8 cellular contexts compared by ENCODE assay signal in the genomic region with DNA sequence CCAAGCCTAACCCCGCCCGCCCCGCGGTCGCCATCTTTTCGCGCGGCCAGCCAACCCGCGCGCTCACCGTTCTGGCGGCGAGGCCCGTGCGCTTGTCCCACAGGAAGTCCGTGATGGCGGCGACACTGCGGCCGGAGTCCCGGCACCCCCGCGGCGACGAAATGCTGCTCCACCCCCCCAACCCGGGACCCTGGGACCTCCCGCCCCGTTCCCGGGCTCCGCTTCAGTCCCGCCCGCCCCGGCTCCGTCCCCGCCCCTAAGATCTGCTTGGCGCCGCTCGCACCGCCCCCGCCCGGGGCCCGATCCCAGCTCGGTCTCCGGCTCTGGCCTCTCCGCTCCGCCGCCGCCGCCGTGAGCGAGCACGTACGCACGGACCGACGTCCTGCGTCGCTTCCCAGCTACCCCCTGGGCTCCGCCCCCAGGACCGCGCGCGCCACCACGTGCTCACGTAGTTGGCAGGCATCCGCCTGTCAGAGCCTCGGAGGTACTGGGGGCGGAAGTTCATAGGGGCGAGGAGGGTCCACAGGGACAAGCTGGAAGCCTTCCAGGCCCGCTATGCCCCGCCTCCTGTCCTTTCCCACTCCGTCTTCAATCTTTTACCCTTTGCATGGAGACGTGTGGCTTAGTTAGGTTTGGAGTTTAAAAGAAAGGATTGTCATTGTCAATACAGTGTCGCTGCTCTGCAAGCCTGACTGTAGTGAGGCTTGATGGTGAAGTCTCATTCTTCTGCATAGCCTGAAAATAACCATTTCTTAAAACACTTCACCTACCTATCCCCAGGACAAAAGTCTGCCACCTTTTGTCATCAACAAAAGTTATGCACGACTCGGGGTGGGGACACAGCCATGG. TPM values are rescaled to one million over a fixed set of nuclear protein-coding genes. Genes with fewer than 3 reads are reported as not detected.
DNase-seq lines count a peak whose midpoint lies in the region; ATAC-seq and TF ChIP-seq lines count a peak whose summit lies in the region.

Gene CLK2, minus strand, starts transcription at position 371 of the 849 bp plus-strand sequence. CDS start 2,527 bp downstream, outside the sequence.

- H3K9me3 ChIP-seq in parathyroid adenoma (ENCODE audit: control insufficient read depth, low read length) (no peaks in the 10 kb centered on the region), tibial artery (no peaks in the 10 kb centered on the region)

- H3K79me2 ChIP-seq in parathyroid adenoma: peaks cover 5% of the 10 kb centered on the region

- no peaks in the 10 kb centered on the region for H3K36me3 ChIP-seq in parathyroid adenoma (ENCODE audit: control insufficient read depth, insufficient read depth, low read length)
- peaks cover 25 to 29% (median 25%) of the 10 kb centered on the region in 3 donors for H3K36me3 ChIP-seq in tibial artery

- peaks cover 4% of the 10 kb centered on the region for H3K4me1 ChIP-seq in parathyroid adenoma
- peaks cover 17 to 39% (median 34%) of the 10 kb centered on the region in 4 donors for H3K4me1 ChIP-seq in tibial artery

- peak within 1 kb of the TSS; percentile 78 for H2AFZ ChIP-seq in parathyroid adenoma

- H3K4me2 ChIP-seq in parathyroid adenoma (ENCODE audit: low read length): peak within 1 kb of the TSS; percentile 83

- peak; percentile 98 for DNase-seq in GM12865 (ENCODE audit: low read depth)
- peak; percentile 96 for DNase-seq in NCI-H1436 (lab: John Stamatoyannopoulos, UW)
- DNase-seq in SW480 (ENCODE audit: low spot score): peak; percentile 93
- peak; percentile 95 for DNase-seq in activated naive CD8-positive, alpha-beta T cell treated with anti-CD3 and anti-CD28 coated beads, Interleukin-2, amount 50 U/mL, for 16 hours (ENCODE audit: low read depth, low spot score)
- peak; percentile 98 for DNase-seq in Right ventricle myocardium inferior (ENCODE audit: missing footprints)
- peak; percentile 92 to 97 for DNase-seq in tibial artery

- TF ChIP-seq CTCF in GM12865 (IDR thresholded peaks at IDR 0.05; ENCODE audit: insufficient read depth, low read depth, low read length, missing control alignments) (no peak), parathyroid adenoma (IDR thresholded peaks at IDR 0.05) (no peak), tibial artery (IDR thresholded peaks at IDR 0.05) (no peak)

- H3K4me3 ChIP-seq in GM12865 (ENCODE audit: low read depth, low read length): peak within 1 kb of the TSS; percentile 77
- peak within 1 kb of the TSS; percentile 66 for H3K4me3 ChIP-seq in parathyroid adenoma (ENCODE audit: low read depth, low read length)
- peak within 1 kb of the TSS; percentile 61 to 67 for H3K4me3 ChIP-seq in tibial artery

- intact Hi-C loops in Right ventricle myocardium inferior (cut with DNase I): loop anchor here (1.0 kb wide), 1 partner anchor 11 kb away; the partner anchor contains the start of gene SCAMP3
- intact Hi-C loops in tibial artery (cut with DNase I; ENCODE audit: low total_unique reads): loop anchor here (10.0 kb wide), 1 partner anchor 291 kb away; the partner anchor contains the start of gene ASH1L

- H3K9ac ChIP-seq in parathyroid adenoma: peak within 1 kb of the TSS; percentile 28

- H3K27ac ChIP-seq in parathyroid adenoma (peak within 1 kb of the TSS; percentile 76), tibial artery (peak within 1 kb of the TSS; percentile 88 to 93)

- peak; percentile 74 for ATAC-seq in HG02763 (IDR thresholded peaks at IDR 0.05; ENCODE audit: unreplicated experiment)
- peak; percentile 92 for ATAC-seq in Right ventricle myocardium inferior

- H3K27me3 ChIP-seq in parathyroid adenoma (ENCODE audit: control insufficient read depth, insufficient read depth, low read length) (no peaks in the 10 kb centered on the region), tibial artery (no peaks in the 10 kb centered on the region)

RNA-seq across cellular contexts. Expression of gene CLK2, which starts in this region (rescaled TPM):
- 20.9 TPM for total RNA-seq in Right ventricle myocardium inferior

Comparison
In these comparisons a context has a peak if more than half of its experiments do, and no peak if none do; other contexts are left out.
1. Peak in every context shown above with its lines: DNase-seq, ATAC-seq, H3K4me3 ChIP-seq and H3K27ac ChIP-seq.